ENCODE assay signal across 8 cellular contexts in genomic region chr10:91493313-91493712, GRCh38.
DNase-seq lines count a peak whose midpoint lies in the region; ATAC-seq and TF ChIP-seq lines count a peak whose summit lies in the region.

No MANE protein-coding gene starts in this region.

- H3K4me1 Mint-ChIP-seq in activated CD8-positive, alpha-beta memory T cell treated with anti-CD3 and anti-CD28 coated beads, Interleukin-2, amount 10 ng/mL, durations not matched to agents 7 days and 5 days: no peaks in the 10 kb centered on the region

- no peak overlapping the region for H3K9ac ChIP-seq in SK-N-SH

- H3K4me1 ChIP-seq in SK-N-SH (ENCODE audit: control insufficient read depth in 1 of 2, insufficient read depth in 2 of 2, low read depth in 1 of 2, low read length in 1 of 2) (peaks cover 0 to 15% of the 10 kb centered on the region in 2 experiments; a peak in 2 of 4 replicates), transverse colon (no peaks in the 10 kb centered on the region)

- H3K4me2 ChIP-seq in SK-N-SH: no peak overlapping the region

- H3K27me3 ChIP-seq in SK-N-SH (ENCODE audit: insufficient read depth) (no peaks in the 10 kb centered on the region), transverse colon (no peaks in the 10 kb centered on the region)

- no peaks in the 10 kb centered on the region for H3K9me2 ChIP-seq in SK-N-SH

- H3K4me3 Mint-ChIP-seq in activated CD8-positive, alpha-beta memory T cell treated with anti-CD3 and anti-CD28 coated beads, Interleukin-2, amount 10 ng/mL, durations not matched to agents 7 days and 5 days: no peak overlapping the region

- TF ChIP-seq EP300 in SK-N-SH (IDR thresholded peaks at IDR 0.05; ENCODE audit: borderline replicate concordance in 1 of 2, low read depth in 1 of 2, low read length in 1 of 2): no peak
- TF ChIP-seq EP300 in transverse colon (IDR thresholded peaks at IDR 0.05; ENCODE audit: low read depth): no peak

- H3K27ac ChIP-seq in SK-N-SH (ENCODE audit: low read depth in 2 of 2, low read length in 1 of 2) (no peak overlapping the region), transverse colon (no peak overlapping the region)

- no peak overlapping the region for H2AFZ ChIP-seq in SK-N-SH (ENCODE audit: low read depth)

- H3K36me3 Mint-ChIP-seq in activated CD8-positive, alpha-beta memory T cell treated with anti-CD3 and anti-CD28 coated beads, Interleukin-2, amount 10 ng/mL, durations not matched to agents 7 days and 5 days: no peaks in the 10 kb centered on the region

- POLR2A ChIA-PET in SK-N-SH (lab: Yijun Ruan, JAX): no interaction called here

- peak; percentile 65 for TF ChIP-seq RAD21 in SK-N-SH (IDR thresholded peaks at IDR 0.05; ENCODE audit: low read length)

- no peak overlapping the region for H3K27ac Mint-ChIP-seq in activated CD8-positive, alpha-beta memory T cell treated with anti-CD3 and anti-CD28 coated beads, Interleukin-2, amount 10 ng/mL, durations not matched to agents 7 days and 5 days

- H3K9me3 Mint-ChIP-seq in activated CD8-positive, alpha-beta memory T cell treated with anti-CD3 and anti-CD28 coated beads, Interleukin-2, amount 10 ng/mL, durations not matched to agents 7 days and 5 days (ENCODE audit: low read depth): no peaks in the 10 kb centered on the region

- H3K9me3 ChIP-seq in SK-N-SH (no peaks in the 10 kb centered on the region), transverse colon (no peaks in the 10 kb centered on the region)

- no peak for TF ChIP-seq POLR2A in transverse colon (IDR thresholded peaks at IDR 0.05)

- WGBS in SK-N-SH (ENCODE audit: low lambda C conversion rate): 47% methylated on average over 2 of the region's 2 CpGs
- WGBS in transverse colon (ENCODE audit: low coverage in 1 of 2), 2 donors: 40 to 57% methylated on average over 2 of the region's 2 CpGs

- TF ChIP-seq CTCF in SK-N-SH (IDR thresholded peaks at IDR 0.05) (peak; percentile 68), transverse colon (IDR thresholded peaks at IDR 0.05) (peak; percentile 42 to 62 (median 49))

- CTCF ChIA-PET in SK-N-SH (lab: Yijun Ruan, JAX): interaction anchor here (0.6 to 6.2 kb wide), 27 partner anchors 9 to 581 kb away, joined by 3 to 114 read pairs (median 4); partner anchors contain the start of gene PPP1R3C
- CTCF ChIA-PET in activated CD8-positive, alpha-beta memory T cell treated with anti-CD3 and anti-CD28 coated beads, Interleukin-2, amount 10 ng/mL, durations not matched to agents 7 days and 5 days (lab: Charles Lee): interaction anchor here (1.2 kb wide), 1 partner anchor 142 kb away, joined by 3 read pairs; no protein-coding TSS in a partner anchor

- in situ Hi-C loops in transverse colon (cut with MboI; ENCODE audit: low pct_ligation_motif_present in 1 of 4, low pct_unique_long_range_greater_than_20kb in 1 of 4, low sequenced_read_pairs in 3 of 4): loop anchor here in 3 of 4 donors (10.0 to 25.0 kb wide), 2 partner anchors 141 to 144 kb away; partner anchors contain the start of gene PPP1R3C (in 3 of the 3)

- no peaks in the 10 kb centered on the region for H3K79me2 ChIP-seq in SK-N-SH (ENCODE audit: insufficient read depth)

- DNase-seq in NCI-H82 (lab: John Stamatoyannopoulos, UW) (peak; percentile 6), NCI-H82 treated with DMSO at 0.1 percent for 48 hours (lab: John Stamatoyannopoulos, UW; ENCODE audit: unreplicated experiment) (no peak), SK-N-SH (peak; percentile 53), glomerular visceral epithelial cell (ENCODE audit: extremely low spot score) (peak; percentile 24), transverse colon (no peak), cortex of kidney (lab: John Stamatoyannopoulos, UW) (no peak), NCI-H524 treated with DMSO at 0.1 percent for 48 hours (lab: John Stamatoyannopoulos, UW) (no peak)
- DNase-seq in activated CD8-positive, alpha-beta memory T cell treated with anti-CD3 and anti-CD28 coated beads, Interleukin-2, amount 10 ng/mL, durations not matched to agents 7 days and 5 days: no peak

- no peaks in the 10 kb centered on the region for H4K20me1 ChIP-seq in SK-N-SH (ENCODE audit: insufficient read depth)

- no peaks in the 10 kb centered on the region for H3K27me3 Mint-ChIP-seq in activated CD8-positive, alpha-beta memory T cell treated with anti-CD3 and anti-CD28 coated beads, Interleukin-2, amount 10 ng/mL, durations not matched to agents 7 days and 5 days

- intact Hi-C loops in transverse colon (cut with DNase I; ENCODE audit: low total_unique reads): loop anchor here (2.0 kb wide), 1 partner anchor 141 kb away; no protein-coding TSS in a partner anchor

- no peak for ATAC-seq in activated CD8-positive, alpha-beta memory T cell treated with anti-CD3 and anti-CD28 coated beads, Interleukin-2, amount 10 ng/mL, durations not matched to agents 7 days and 5 days

- peaks cover 9% of the 10 kb centered on the region for H3F3A ChIP-seq in SK-N-SH (replicated peaks; ENCODE audit: insufficient read depth)

- H3K36me3 ChIP-seq in SK-N-SH (replicated peaks in 1 of 2; ENCODE audit: control insufficient read depth in 1 of 2, insufficient read depth in 2 of 2, low read length in 1 of 2): peaks cover 7 to 10% of the 10 kb centered on the region in 2 experiments
- H3K36me3 ChIP-seq in transverse colon: no peaks in the 10 kb centered on the region

- H3K4me3 ChIP-seq in SK-N-SH (ENCODE audit: low read depth in 2 of 2, low read length in 1 of 2) (no peak overlapping the region), transverse colon (no peak overlapping the region)

TF ChIP-seq in SK-N-SH, 30 proteins besides CTCF, POLR2A, EP300 and RAD21:
- TF ChIP-seq NFIC (IDR thresholded peaks at IDR 0.05; ENCODE audit: borderline replicate concordance) (no peak), GATA2 (CRISPR knock-in tag; IDR thresholded peaks at IDR 0.05) (peak; percentile 17; the same call in 1 of the 2 replicates), SMC3 (IDR thresholded peaks at IDR 0.05; ENCODE audit: low read depth, low read length) (peak; percentile 36)
TF ChIP-seq in SK-N-SH: peak in this region for 2.

Comparison
In these comparisons a context has a peak if more than half of its experiments do, and no peak if none do; other contexts are left out.
1. DNase-seq: peak in NCI-H82 (single experiment), SK-N-SH (single experiment) and glomerular visceral epithelial cell (single experiment); none in NCI-H82 treated with DMSO at 0.1 percent for 48 hours (single experiment), transverse colon (single experiment), cortex of kidney (single experiment), activated CD8-positive, alpha-beta memory T cell treated with anti-CD3 and anti-CD28 coated beads, Interleukin-2, amount 10 ng/mL, durations not matched to agents 7 days and 5 days (single experiment) and NCI-H524 treated with DMSO at 0.1 percent for 48 hours (single experiment).